Comparison of ENCODE assay signal across 1 cellular context in genomic region chr12:50537538-50537919, GRCh38.
TF ChIP-seq lines count a peak whose summit lies in the region.

No MANE protein-coding gene starts in this region.

TF ChIP-seq in HepG2, 621 proteins besides CTCF, POLR2A, EP300 and RAD21:
- TF ChIP-seq, protein P1, sequence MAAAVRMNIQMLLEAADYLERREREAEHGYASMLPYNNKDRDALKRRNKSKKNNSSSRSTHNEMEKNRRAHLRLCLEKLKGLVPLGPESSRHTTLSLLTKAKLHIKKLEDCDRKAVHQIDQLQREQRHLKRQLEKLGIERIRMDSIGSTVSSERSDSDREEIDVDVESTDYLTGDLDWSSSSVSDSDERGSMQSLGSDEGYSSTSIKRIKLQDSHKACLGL (CRISPR knock-in tag; IDR thresholded peaks at IDR 0.05), result no peak
- TF ChIP-seq ZBTB43 (CRISPR knock-in tag; conservative IDR thresholded peaks at IDR 0.05), result no peak
